19 cellular contexts compared by ENCODE assay signal in the genomic region with DNA sequence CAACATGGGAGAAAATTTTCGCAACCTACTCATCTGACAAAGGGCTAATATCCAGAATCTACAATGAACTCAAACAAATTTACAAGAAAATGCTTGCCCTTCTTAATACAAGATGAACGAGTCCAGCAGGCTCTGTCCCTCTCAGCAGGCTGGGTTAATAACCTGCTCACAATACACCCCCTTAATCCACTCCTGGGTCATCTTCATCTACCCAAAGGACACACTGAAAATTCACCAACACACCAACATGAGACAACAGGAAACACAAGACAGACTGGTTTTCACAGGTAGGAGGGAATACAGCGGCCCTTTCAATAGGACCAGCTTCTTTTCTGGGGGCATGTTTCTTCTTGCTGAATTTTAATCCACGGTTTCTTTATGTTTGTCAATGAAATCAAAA. TPM values are rescaled to one million over a fixed set of nuclear protein-coding genes. Genes with fewer than 3 reads are reported as not detected.
DNase-seq lines count a peak whose midpoint lies in the region; ATAC-seq, FAIRE-seq and TF ChIP-seq lines count a peak whose summit lies in the region.
"Had no signal": no experiment of that assay in that cellular context is flagged by ENCODE, and none has a peak within 500 bp of the region (broad histone marks: within the 10 kb centered on the region; RNA-seq: fewer than 3 reads in every experiment).

No MANE protein-coding gene starts in this region.

- peak; percentile 34 for DNase-seq in SIG-M5 treated with dmso at 0.1 percent for 504 hours (lab: John Stamatoyannopoulos, UW; ENCODE audit: unreplicated experiment)
- DNase-seq in SIG-M5 (lab: John Stamatoyannopoulos, UW) = no peak
- peak; percentile 65 for DNase-seq in bronchial epithelial cell (ENCODE audit: low read depth)
- peak; percentile 33 to 63 for DNase-seq in foreskin keratinocyte
- DNase-seq in ureter (ENCODE audit: low spot score) = peak; percentile 55
- DNase-seq in NCI-H524 (lab: John Stamatoyannopoulos, UW) = no peak
- no peak for DNase-seq in endothelial cell (ENCODE audit: low spot score)
- no peak for DNase-seq in activated naive CD4-positive, alpha-beta T cell treated with anti-CD3 and anti-CD28 coated beads for 36 hours
- DNase-seq: DND-41, HCEC 1CT, KBM-7, MV-4-11, NCI-H1694 treated with DMSO at 0.1 percent for 48 hours, NCI-H526 had no signal

- H3K36me3 Mint-ChIP-seq in endothelial cell (ENCODE audit: low read depth, unreplicated experiment) = no peaks in the 10 kb centered on the region
- no peaks in the 10 kb centered on the region for H3K36me3 Mint-ChIP-seq in activated naive CD4-positive, alpha-beta T cell treated with anti-CD3 and anti-CD28 coated beads for 36 hours (ENCODE audit: low read depth)

- no peak overlapping the region for H3K4me3 Mint-ChIP-seq in endothelial cell (ENCODE audit: unreplicated experiment)
- H3K4me3 Mint-ChIP-seq in activated naive CD4-positive, alpha-beta T cell treated with anti-CD3 and anti-CD28 coated beads for 36 hours = no peak overlapping the region
- H3K4me3 Mint-ChIP-seq: B cell had no signal

- H3K4me1 ChIP-seq in foreskin keratinocyte = no peaks in the 10 kb centered on the region

- peak; percentile 24 for ATAC-seq in foreskin keratinocyte
- ATAC-seq: HepG2, Panc1 had no signal

- H3K4me3 ChIP-seq in bronchial epithelial cell (ENCODE audit: low read depth, low read length) = no peak overlapping the region

- H3K27me3 Mint-ChIP-seq in endothelial cell (ENCODE audit: unreplicated experiment) = peaks cover 3% of the 10 kb centered on the region
- no peaks in the 10 kb centered on the region for H3K27me3 Mint-ChIP-seq in activated naive CD4-positive, alpha-beta T cell treated with anti-CD3 and anti-CD28 coated beads for 36 hours (ENCODE audit: low read depth)

- H3K27ac ChIP-seq in foreskin keratinocyte = no peak overlapping the region

- intact Hi-C loops in activated naive CD4-positive, alpha-beta T cell treated with anti-CD3 and anti-CD28 coated beads for 36 hours (cut with micrococcal nuclease) = no loop called here

- TF ChIP-seq CTCF in bronchial epithelial cell (IDR thresholded peaks at IDR 0.05; ENCODE audit: insufficient read depth, low read length, severe bottlenecking) (no peak), foreskin keratinocyte (conservative IDR thresholded peaks at IDR 0.05) (no peak), endothelial cell (IDR thresholded peaks at IDR 0.05; ENCODE audit: unreplicated experiment) (no peak)

- H3K36me3 ChIP-seq in bronchial epithelial cell (ENCODE audit: control insufficient read depth, insufficient read depth, low read length) = no peaks in the 10 kb centered on the region

- no peaks in the 10 kb centered on the region for H3K9me3 Mint-ChIP-seq in endothelial cell (ENCODE audit: unreplicated experiment)
- H3K9me3 Mint-ChIP-seq in activated naive CD4-positive, alpha-beta T cell treated with anti-CD3 and anti-CD28 coated beads for 36 hours = no peaks in the 10 kb centered on the region

- H3K27ac Mint-ChIP-seq in endothelial cell (ENCODE audit: unreplicated experiment) = no peak overlapping the region
- no peak overlapping the region for H3K27ac Mint-ChIP-seq in activated naive CD4-positive, alpha-beta T cell treated with anti-CD3 and anti-CD28 coated beads for 36 hours
- H3K27ac Mint-ChIP-seq: B cell had no signal

- CTCF ChIA-PET in activated naive CD4-positive, alpha-beta T cell treated with anti-CD3 and anti-CD28 coated beads for 36 hours (lab: Charles Lee) = no interaction called here

- peaks cover 25% of the 10 kb centered on the region for H3K4me1 Mint-ChIP-seq in endothelial cell (ENCODE audit: unreplicated experiment)
- H3K4me1 Mint-ChIP-seq in activated naive CD4-positive, alpha-beta T cell treated with anti-CD3 and anti-CD28 coated beads for 36 hours (ENCODE audit: low read depth) = peaks cover 30% of the 10 kb centered on the region
- H3K4me1 Mint-ChIP-seq: B cell had no signal

- peaks cover 2% of the 10 kb centered on the region for H3K27me3 ChIP-seq in bronchial epithelial cell (ENCODE audit: control insufficient read depth, insufficient read depth, low read length)
- peaks cover 8% of the 10 kb centered on the region for H3K27me3 ChIP-seq in foreskin keratinocyte

- FAIRE-seq in bronchial epithelial cell (lab: Jason Lieb, UNC) = no peak
- FAIRE-seq: G401.6, HepG2 had no signal

RNA-seq across cellular contexts. Expression of a gene that starts 44.6 kb away (rescaled TPM):
- total RNA-seq in bronchial epithelial cell = 0.79 and 3.1 TPM in 2 replicates
- 2.4 and 3.0 TPM in 2 replicates for total RNA-seq in foreskin keratinocyte
- 1.2 and 1.5 TPM in 2 replicates for polyA plus RNA-seq in foreskin keratinocyte
- total RNA-seq in ureter = 21.9 TPM
- total RNA-seq in endothelial cell (ENCODE audit: unreplicated experiment) = 18.5 TPM
- total RNA-seq in activated naive CD4-positive, alpha-beta T cell treated with anti-CD3 and anti-CD28 coated beads for 36 hours = 1 to 10 TPM; 1.1 to 1.8 TPM
- total RNA-seq: A172, B cell, HepG2 had no signal
- polyA plus RNA-seq: HepG2 had no signal

Comparison
In these comparisons a context has a peak if more than half of its experiments do, and no peak if none do; other contexts are left out.
1. DNase-seq: peak in SIG-M5 treated with dmso at 0.1 percent for 504 hours (single experiment), bronchial epithelial cell (single experiment), foreskin keratinocyte (2 of 2) and ureter (single experiment); none in SIG-M5 (single experiment), NCI-H524 (0 of 2), endothelial cell (single experiment) and activated naive CD4-positive, alpha-beta T cell treated with anti-CD3 and anti-CD28 coated beads for 36 hours (single experiment).